In the genomic region with DNA sequence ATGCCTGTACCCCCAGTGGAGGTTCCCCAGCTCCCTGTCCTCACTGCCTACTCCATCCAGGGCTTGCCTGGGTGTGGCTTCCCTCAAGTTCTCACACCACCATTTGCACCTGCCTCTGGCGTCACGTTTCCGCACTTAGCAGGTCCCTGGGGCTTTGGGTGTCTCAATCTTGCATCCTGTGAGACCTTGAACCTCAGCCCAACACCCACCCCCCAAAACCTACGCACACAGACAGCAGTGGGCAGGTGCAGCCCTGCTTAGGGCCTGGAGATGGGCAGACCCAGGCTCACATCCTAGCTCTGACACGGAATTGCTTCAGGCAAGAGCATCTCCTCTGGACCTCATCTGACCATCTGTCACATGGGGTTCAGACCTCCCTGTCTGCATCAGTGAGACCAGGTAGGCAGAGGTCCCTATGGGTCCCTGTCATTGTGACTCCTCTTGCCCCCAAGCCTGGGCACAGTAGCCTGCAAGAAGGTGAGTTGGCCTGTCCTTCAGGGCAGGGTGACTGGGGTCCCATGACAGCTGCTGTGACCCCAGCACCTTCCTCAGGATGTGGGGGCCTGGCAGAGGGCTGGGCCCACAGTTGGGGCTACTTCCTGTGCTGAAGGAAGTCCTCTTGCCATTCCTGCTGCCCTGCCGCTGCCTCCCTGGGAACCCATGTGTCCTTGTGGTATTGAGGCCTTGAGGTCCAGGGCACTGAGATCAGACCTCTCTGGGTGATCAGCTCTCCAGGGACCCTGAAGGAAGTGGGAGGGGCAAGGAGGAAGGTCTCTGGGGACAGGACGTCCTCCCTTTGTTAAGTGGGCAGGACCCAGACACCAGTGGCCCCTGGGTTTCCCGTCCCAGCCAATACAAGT, we compare ENCODE assay signal across 9 cellular contexts. TPM values are rescaled to one million over a fixed set of nuclear protein-coding genes. Genes with fewer than 3 reads are reported as not detected.
A peak's percentile ranks its signal among the peaks of the same experiment; 100 is the strongest.
DNase-seq lines count a peak whose midpoint lies in the region; ATAC-seq and TF ChIP-seq lines count a peak whose summit lies in the region.
"Had no signal": no experiment of that assay in that cellular context is flagged by ENCODE, and none has a peak within 500 bp of the region (broad histone marks: within the 10 kb centered on the region; RNA-seq: fewer than 3 reads in every experiment).

No MANE protein-coding gene starts in this region.

- H3K27ac ChIP-seq in upper lobe of right lung, result peak overlapping the region; percentile 85
- H3K27ac ChIP-seq: C4-2B had no signal

- H3K4me3 ChIP-seq in upper lobe of right lung, result peak overlapping the region; percentile 76

- peak; percentile 57 for DNase-seq in activated naive CD4-positive, alpha-beta T cell treated with Interleukin-2 at 50 U/mL for 16 hours
- no peak for DNase-seq in activated naive CD4-positive, alpha-beta T cell treated with anti-CD3 and anti-CD28 coated beads, Interleukin-2, amount 50 U/mL, for 16 hours
- DNase-seq in Kasumi-1 (lab: John Stamatoyannopoulos, UW) (peak; percentile 50 to 68), memory B cell (ENCODE audit: low spot score in 2 of 2) (peak; percentile 82 to 95), upper lobe of right lung (no peak), NCI-H1930 (lab: John Stamatoyannopoulos, UW) (no peak), OCI-M1 (lab: John Stamatoyannopoulos, UW) (no peak)

- H3K9me3 Mint-ChIP-seq in activated T-helper 17 cell treated with anti-CD3 and anti-CD28 coated beads, Interleukin-2, amount 50 U/mL, for 72 hours, result no peaks in the 10 kb centered on the region
- no peaks in the 10 kb centered on the region for H3K9me3 Mint-ChIP-seq in memory B cell

- peaks cover 8% of the 10 kb centered on the region for H3K4me1 Mint-ChIP-seq in activated T-helper 17 cell treated with anti-CD3 and anti-CD28 coated beads, Interleukin-2, amount 50 U/mL, for 72 hours
- peaks cover 33% of the 10 kb centered on the region for H3K4me1 Mint-ChIP-seq in memory B cell

- no peaks in the 10 kb centered on the region for H3K27me3 ChIP-seq in upper lobe of right lung

- no peaks in the 10 kb centered on the region for H3K27me3 Mint-ChIP-seq in activated T-helper 17 cell treated with anti-CD3 and anti-CD28 coated beads, Interleukin-2, amount 50 U/mL, for 72 hours
- H3K27me3 Mint-ChIP-seq in memory B cell, result no peaks in the 10 kb centered on the region

- H3K36me3 ChIP-seq in upper lobe of right lung, result peaks cover 47% of the 10 kb centered on the region

- H3K36me3 Mint-ChIP-seq in activated T-helper 17 cell treated with anti-CD3 and anti-CD28 coated beads, Interleukin-2, amount 50 U/mL, for 72 hours (ENCODE audit: low read depth), result peaks cover 75% of the 10 kb centered on the region
- H3K36me3 Mint-ChIP-seq in memory B cell, result peaks cover 21% of the 10 kb centered on the region

- H3K4me3 Mint-ChIP-seq in activated T-helper 17 cell treated with anti-CD3 and anti-CD28 coated beads, Interleukin-2, amount 50 U/mL, for 72 hours, result peak overlapping the region; percentile 97
- H3K4me3 Mint-ChIP-seq in memory B cell, result peak overlapping the region; percentile 95

- no peak for TF ChIP-seq CTCF in upper lobe of right lung (IDR thresholded peaks at IDR 0.05)

- H3K27ac Mint-ChIP-seq in activated T-helper 17 cell treated with anti-CD3 and anti-CD28 coated beads, Interleukin-2, amount 50 U/mL, for 72 hours, result peak overlapping the region; percentile 84
- peak overlapping the region; percentile 97 for H3K27ac Mint-ChIP-seq in memory B cell

- H3K9me3 ChIP-seq in upper lobe of right lung, result no peaks in the 10 kb centered on the region

- ATAC-seq in activated T-helper 17 cell treated with anti-CD3 and anti-CD28 coated beads, Interleukin-2, amount 50 U/mL, for 72 hours (replicated peaks), result peak; percentile 12
- ATAC-seq in memory B cell (ENCODE audit: low read depth) (peak; percentile 75), upper lobe of right lung (peak; percentile 24)

- intact Hi-C loops in upper lobe of right lung (cut with DNase I), result no loop called here

- peaks cover 36% of the 10 kb centered on the region for H3K4me1 ChIP-seq in upper lobe of right lung

RNA-seq across cellular contexts. Expression of gene SIPA1, which starts 2.0 kb away (rescaled TPM):
- 100 to 1,000 TPM; 135 to 144 TPM for total RNA-seq in activated T-helper 17 cell treated with anti-CD3 and anti-CD28 coated beads, Interleukin-2, amount 50 U/mL, for 72 hours
- 86.5 TPM for total RNA-seq in upper lobe of right lung

RNA-seq across cellular contexts. Expression of gene RELA, which starts 22.9 kb away (rescaled TPM):
- 100 to 1,000 TPM in 1 of 2 donors, 10 to 100 TPM in 1; 82.5 to 150 TPM for total RNA-seq in activated T-helper 17 cell treated with anti-CD3 and anti-CD28 coated beads, Interleukin-2, amount 50 U/mL, for 72 hours
- 68.2 TPM for total RNA-seq in upper lobe of right lung

RNA-seq across cellular contexts. Expression of gene PCNX3, which starts 24.3 kb away (rescaled TPM):
- total RNA-seq in activated T-helper 17 cell treated with anti-CD3 and anti-CD28 coated beads, Interleukin-2, amount 50 U/mL, for 72 hours, result 10 to 100 TPM; 20.8 to 39.1 TPM
- total RNA-seq in upper lobe of right lung, result 34.0 TPM

RNA-seq across cellular contexts. Expression of gene MAP3K11, which starts 25.8 kb away (rescaled TPM):
- total RNA-seq in activated T-helper 17 cell treated with anti-CD3 and anti-CD28 coated beads, Interleukin-2, amount 50 U/mL, for 72 hours, result 10 to 100 TPM; 64.9 to 83.2 TPM
- 106 TPM for total RNA-seq in upper lobe of right lung

RNA-seq across cellular contexts. Expression of gene KCNK7, which starts 44.3 kb away (rescaled TPM):
- total RNA-seq in activated T-helper 17 cell treated with anti-CD3 and anti-CD28 coated beads, Interleukin-2, amount 50 U/mL, for 72 hours, result under 1 TPM; 0.52 to 0.79 TPM
- total RNA-seq in upper lobe of right lung, result 1.3 TPM

Comparison
In these comparisons a context has a peak if more than half of its experiments do, and no peak if none do; other contexts are left out.
1. DNase-seq: peak in activated naive CD4-positive, alpha-beta T cell treated with Interleukin-2 at 50 U/mL for 16 hours (single experiment), Kasumi-1 (2 of 2) and memory B cell (2 of 2); none in activated naive CD4-positive, alpha-beta T cell treated with anti-CD3 and anti-CD28 coated beads, Interleukin-2, amount 50 U/mL, for 16 hours (single experiment), upper lobe of right lung (single experiment), NCI-H1930 (0 of 2) and OCI-M1 (single experiment).
2. ATAC-seq: peak in every context shown above with its lines; median percentile 75 in memory B cell; 24 in upper lobe of right lung; 12 in activated T-helper 17 cell treated with anti-CD3 and anti-CD28 coated beads, Interleukin-2, amount 50 U/mL, for 72 hours.